Comparison of ENCODE assay signal across 10 cellular contexts in the genomic region with DNA sequence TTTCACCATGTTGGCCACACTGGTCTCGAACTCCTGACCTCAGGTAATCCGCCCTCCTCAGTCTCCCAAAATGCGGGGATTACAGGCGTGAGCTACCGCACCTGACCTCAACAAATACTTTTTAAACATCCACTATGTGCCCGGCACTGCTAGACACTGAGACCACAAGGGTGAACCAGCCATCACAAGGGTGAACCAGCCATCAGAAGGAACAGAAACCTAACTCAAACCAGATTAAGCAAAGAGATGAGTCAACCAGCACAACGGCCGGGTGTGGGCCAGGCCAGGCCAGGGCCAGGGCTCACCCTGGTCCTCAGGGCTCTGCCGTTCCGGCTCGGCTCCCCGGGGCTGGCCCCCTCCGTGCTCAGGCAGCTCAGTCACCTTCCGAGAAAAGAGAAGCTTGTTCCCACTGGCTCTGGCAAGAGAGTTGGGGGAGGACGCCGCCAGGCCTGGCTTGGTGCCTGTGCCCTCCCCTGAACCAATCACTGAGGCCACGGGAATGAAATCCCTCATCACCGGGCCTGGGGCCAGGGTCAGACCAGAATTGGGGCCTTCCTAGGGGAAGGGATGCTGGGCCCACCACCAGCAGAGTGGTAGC. TPM values are rescaled to one million over a fixed set of nuclear protein-coding genes. Genes with fewer than 3 reads are reported as not detected.
DNase-seq lines count a peak whose midpoint lies in the region; ATAC-seq and TF ChIP-seq lines count a peak whose summit lies in the region.
"Had no signal": no experiment of that assay in that cellular context is flagged by ENCODE, and none has a peak within 500 bp of the region (broad histone marks: within the 10 kb centered on the region; RNA-seq: fewer than 3 reads in every experiment).

No MANE protein-coding gene starts in this region.

- no peaks in the 10 kb centered on the region for H3K79me2 ChIP-seq in Karpas-422 (ENCODE audit: low read length)
- no peaks in the 10 kb centered on the region for H3K79me2 ChIP-seq in hepatocyte

- H3K4me3 ChIP-seq in Karpas-422 (ENCODE audit: low read length) (no peak overlapping the region), gastroesophageal sphincter (no peak overlapping the region), hepatocyte (no peak overlapping the region)

- TF ChIP-seq POLR2A in gastroesophageal sphincter (IDR thresholded peaks at IDR 0.05): no peak

- H3K4me1 ChIP-seq in Karpas-422 (ENCODE audit: low read length) (peaks cover 7% of the 10 kb centered on the region), gastroesophageal sphincter (peaks cover 0 to 24% (median 0%) of the 10 kb centered on the region in 3 donors), hepatocyte (ENCODE audit: insufficient read depth) (no peaks in the 10 kb centered on the region)

- H3K27me3 Mint-ChIP-seq in activated T-helper 1 cell treated with anti-CD3 and anti-CD28 coated beads, Interleukin-12 subunit alpha, Interleukin-12 subunit beta, Interleukin-2, Interleukin-4 antibody, amounts not matched to agents 30 ng/mL and 10 ng/mL and 1 ng/mL, durations not matched to agents 14 hours and 24 hours and 36 hours (ENCODE audit: insufficient read depth): peaks cover 5% of the 10 kb centered on the region

- no peaks in the 10 kb centered on the region for H3K9me3 Mint-ChIP-seq in activated T-helper 1 cell treated with anti-CD3 and anti-CD28 coated beads, Interleukin-12 subunit alpha, Interleukin-12 subunit beta, Interleukin-2, Interleukin-4 antibody, amounts not matched to agents 30 ng/mL and 10 ng/mL and 1 ng/mL, durations not matched to agents 14 hours and 24 hours and 36 hours
- H3K9me3 Mint-ChIP-seq: naive B cell had no signal

- H4K20me1 ChIP-seq in Karpas-422 (ENCODE audit: insufficient read depth, low read depth, low read length) (no peaks in the 10 kb centered on the region), hepatocyte (ENCODE audit: insufficient read depth, poor library complexity, severe bottlenecking) (no peaks in the 10 kb centered on the region)

- no peak overlapping the region for H3K9ac ChIP-seq in Karpas-422 (ENCODE audit: low read length)

- ATAC-seq in GM19455 (IDR thresholded peaks at IDR 0.05; ENCODE audit: unreplicated experiment): peak; percentile 86
- ATAC-seq in gastroesophageal sphincter: peak; percentile 11

- TF ChIP-seq CTCF in gastroesophageal sphincter (IDR thresholded peaks at IDR 0.05): no peak
- no peak for TF ChIP-seq CTCF in hepatocyte (IDR thresholded peaks at IDR 0.05; ENCODE audit: poor library complexity)

- WGBS in gastroesophageal sphincter (ENCODE audit: low coverage in 1 of 2), 2 donors: 97 to 100% methylated on average over 1 to 6 of the region's 18 CpGs
- WGBS in hepatocyte (ENCODE audit: low lambda C conversion rate, missing lambda C conversion rate): 83% methylated on average over 18 of the region's 18 CpGs

- H3K4me2 ChIP-seq in Karpas-422 (ENCODE audit: low read depth, low read length, poor library complexity, severe bottlenecking) (no peak overlapping the region), hepatocyte (no peak overlapping the region)

- H3K36me3 ChIP-seq in Karpas-422 (ENCODE audit: insufficient read depth, low read length): no peaks in the 10 kb centered on the region
- H3K36me3 ChIP-seq in gastroesophageal sphincter: no peaks in the 10 kb centered on the region
- no peaks in the 10 kb centered on the region for H3K36me3 ChIP-seq in hepatocyte (replicated peaks; ENCODE audit: insufficient read depth, low read depth)

- H2AFZ ChIP-seq in Karpas-422 (ENCODE audit: low read length) (peak overlapping the region; percentile 48; the same call in 1 of the 2 replicates), hepatocyte (no peak overlapping the region)

- H3K9me3 ChIP-seq in Karpas-422 (ENCODE audit: low read length) (no peaks in the 10 kb centered on the region), gastroesophageal sphincter (no peaks in the 10 kb centered on the region), hepatocyte (ENCODE audit: low read depth) (no peaks in the 10 kb centered on the region)

- H3K36me3 Mint-ChIP-seq in activated T-helper 1 cell treated with anti-CD3 and anti-CD28 coated beads, Interleukin-12 subunit alpha, Interleukin-12 subunit beta, Interleukin-2, Interleukin-4 antibody, amounts not matched to agents 30 ng/mL and 10 ng/mL and 1 ng/mL, durations not matched to agents 14 hours and 24 hours and 36 hours (ENCODE audit: low read depth): no peaks in the 10 kb centered on the region
- H3K36me3 Mint-ChIP-seq: naive B cell had no signal

- H3K27me3 ChIP-seq in Karpas-422 (ENCODE audit: low read length) (no peaks in the 10 kb centered on the region), gastroesophageal sphincter (no peaks in the 10 kb centered on the region), hepatocyte (no peaks in the 10 kb centered on the region)

- H3K27ac ChIP-seq in Karpas-422 (ENCODE audit: low read length) (no peak overlapping the region), gastroesophageal sphincter (peak overlapping the region in 3 of 4 donors; percentile 37 to 71 (median 66)), temporal lobe (ENCODE audit: low read depth, low read length) (peak overlapping the region; percentile 85), hepatocyte (no peak overlapping the region)
- H3K27ac ChIP-seq: HL-60 had no signal

- peaks cover 6% of the 10 kb centered on the region for H3K4me1 Mint-ChIP-seq in activated T-helper 1 cell treated with anti-CD3 and anti-CD28 coated beads, Interleukin-12 subunit alpha, Interleukin-12 subunit beta, Interleukin-2, Interleukin-4 antibody, amounts not matched to agents 30 ng/mL and 10 ng/mL and 1 ng/mL, durations not matched to agents 14 hours and 24 hours and 36 hours (ENCODE audit: low read depth)

- DNase-seq in Karpas-422 (no peak), germinal center (ENCODE audit: low spot score) (no peak), hepatocyte (ENCODE audit: low spot score) (no peak)
- DNase-seq in activated T-helper 1 cell treated with anti-CD3 and anti-CD28 coated beads, Interleukin-12 subunit alpha, Interleukin-12 subunit beta, Interleukin-2, Interleukin-4 antibody, amounts not matched to agents 30 ng/mL and 10 ng/mL and 1 ng/mL, durations not matched to agents 14 hours and 24 hours and 36 hours (ENCODE audit: low spot score): no peak
- no peak for DNase-seq in activated T-cell treated with anti-CD3 and anti-CD28 coated beads, Interleukin-2, amount 50 U/mL, for 1 hour
- DNase-seq: naive B cell had no signal

- intact Hi-C loops in activated T-helper 1 cell treated with anti-CD3 and anti-CD28 coated beads, Interleukin-12 subunit alpha, Interleukin-12 subunit beta, Interleukin-2, Interleukin-4 antibody, amounts not matched to agents 30 ng/mL and 10 ng/mL and 1 ng/mL, durations not matched to agents 14 hours and 24 hours and 36 hours (cut with micrococcal nuclease): no loop called here

- TF ChIP-seq EP300 in gastroesophageal sphincter (IDR thresholded peaks at IDR 0.05): no peak

- no peaks in the 10 kb centered on the region for H3K9me2 ChIP-seq in Karpas-422 (replicated peaks; ENCODE audit: insufficient read depth, low read length)
- H3K9me2 ChIP-seq in hepatocyte (replicated peaks; ENCODE audit: insufficient read depth): no peaks in the 10 kb centered on the region

- H3K4me3 Mint-ChIP-seq in activated T-helper 1 cell treated with anti-CD3 and anti-CD28 coated beads, Interleukin-12 subunit alpha, Interleukin-12 subunit beta, Interleukin-2, Interleukin-4 antibody, amounts not matched to agents 30 ng/mL and 10 ng/mL and 1 ng/mL, durations not matched to agents 14 hours and 24 hours and 36 hours: no peak overlapping the region
- H3K4me3 Mint-ChIP-seq: naive B cell had no signal

- H3K27ac Mint-ChIP-seq in activated T-helper 1 cell treated with anti-CD3 and anti-CD28 coated beads, Interleukin-12 subunit alpha, Interleukin-12 subunit beta, Interleukin-2, Interleukin-4 antibody, amounts not matched to agents 30 ng/mL and 10 ng/mL and 1 ng/mL, durations not matched to agents 14 hours and 24 hours and 36 hours: no peak overlapping the region
- H3K27ac Mint-ChIP-seq: naive B cell had no signal

RNA-seq across cellular contexts. Expression of a gene that starts 4.4 kb away (rescaled TPM):
- total RNA-seq in Karpas-422 (2014; rRNA removed; shearing (Covaris generic); ENCODE audit: low replicate concordance): not detected in 2 replicates
- total RNA-seq in gastroesophageal sphincter (not detected), temporal lobe (not detected), hepatocyte (not detected in 2 replicates)
- not detected in 2 replicates for total RNA-seq in activated T-helper 1 cell treated with anti-CD3 and anti-CD28 coated beads, Interleukin-12 subunit alpha, Interleukin-12 subunit beta, Interleukin-2, Interleukin-4 antibody, amounts not matched to agents 30 ng/mL and 10 ng/mL and 1 ng/mL, durations not matched to agents 14 hours and 24 hours and 36 hours
- polyA plus RNA-seq in hepatocyte: not detected in 2 replicates

Comparison
In these comparisons a context has a peak if more than half of its experiments do, and no peak if none do; other contexts are left out.
1. H3K27ac ChIP-seq: peak in gastroesophageal sphincter (3 of 4) and temporal lobe (single experiment); none in Karpas-422 (single experiment) and hepatocyte (single experiment).